In the genomic region with DNA sequence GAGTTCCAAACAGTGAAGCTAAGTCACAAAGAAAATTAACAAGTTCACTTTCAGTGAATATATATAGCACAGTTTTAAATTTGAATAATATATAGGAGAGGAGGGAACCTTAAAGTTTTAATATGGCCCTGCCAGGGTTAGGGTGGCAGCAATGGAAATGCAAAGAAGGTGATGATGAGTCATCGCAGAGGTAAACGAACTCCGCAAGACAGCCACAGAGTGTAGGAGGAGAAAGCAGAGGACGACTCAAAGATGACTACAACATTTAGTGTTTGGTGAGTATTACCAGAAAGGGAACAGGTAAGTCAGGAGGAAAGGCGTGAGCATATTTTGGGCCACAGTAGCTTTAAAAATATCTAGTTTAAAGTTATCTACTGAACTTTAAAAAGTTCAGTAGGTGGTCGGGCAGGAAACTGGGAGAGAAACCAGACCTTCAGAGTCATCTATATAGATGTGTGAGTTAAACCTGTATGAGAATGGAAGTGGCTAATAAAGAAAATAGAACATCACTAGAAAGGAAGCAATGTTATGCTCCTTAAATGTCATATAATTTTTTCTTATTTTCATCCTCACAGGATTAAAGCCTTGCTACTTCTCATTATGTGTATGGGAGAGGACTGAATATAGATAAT, we compare ENCODE assay signal across 12 cellular contexts.
DNase-seq lines count a peak whose midpoint lies in the region; ATAC-seq and TF ChIP-seq lines count a peak whose summit lies in the region.
"Had no signal": no experiment of that assay in that cellular context is flagged by ENCODE, and none has a peak within 500 bp of the region (broad histone marks: within the 10 kb centered on the region; RNA-seq: fewer than 3 reads in every experiment).

No MANE protein-coding gene starts in this region.

- no peak overlapping the region for H4K5ac ChIP-seq in IMR-90 (ENCODE audit: low read depth, low read length)

- H4K20me1 ChIP-seq in GM23338 (replicated peaks; ENCODE audit: insufficient read depth) (no peaks in the 10 kb centered on the region), IMR-90 (ENCODE audit: insufficient read depth, low read length) (no peaks in the 10 kb centered on the region), smooth muscle cell (ENCODE audit: low read depth) (no peaks in the 10 kb centered on the region)

- H3K4me2 ChIP-seq in GM23338, result no peak overlapping the region
- H3K4me2 ChIP-seq in IMR-90 (ENCODE audit: low read depth, low read length), result no peak overlapping the region
- H3K4me2 ChIP-seq in smooth muscle cell, result no peak overlapping the region

- no peak overlapping the region for H3K27ac ChIP-seq in GM23338 (ENCODE audit: low read depth)
- no peak overlapping the region for H3K27ac ChIP-seq in IMR-90 (ENCODE audit: insufficient read depth, low read length)
- H3K27ac ChIP-seq in smooth muscle cell (ENCODE audit: low read depth), result peak overlapping the region; percentile 40
- H3K27ac ChIP-seq: heart right ventricle, pancreas, SK-N-MC had no signal

- CTCF ChIA-PET in IMR-90 (lab: Yijun Ruan, JAX), result interaction anchor here (0.9 kb wide), 1 partner anchor 20 kb away, joined by 5 read pairs; no protein-coding TSS in a partner anchor

- H3K4ac ChIP-seq in IMR-90 (ENCODE audit: low read depth, low read length), result no peak overlapping the region

- H3K27ac Mint-ChIP-seq in GM23338, result peak overlapping the region; percentile 81; the same call in 1 of the 2 replicates

- H2AK9ac ChIP-seq in IMR-90 (replicated peaks; ENCODE audit: low read depth, low read length, poor library complexity), result no peak overlapping the region

- no peaks in the 10 kb centered on the region for H3K9me1 ChIP-seq in IMR-90 (ENCODE audit: insufficient read depth, low read length)

- intact Hi-C loops in IMR-90 (cut with micrococcal nuclease), result no loop called here

- H2AFZ ChIP-seq in GM23338, result no peak overlapping the region
- no peak overlapping the region for H2AFZ ChIP-seq in IMR-90 (replicated peaks; ENCODE audit: low read length, poor library complexity)
- no peak overlapping the region for H2AFZ ChIP-seq in smooth muscle cell (ENCODE audit: low read depth)

- H3K36me3 Mint-ChIP-seq in GM23338 (ENCODE audit: low read depth), result peaks cover 20% of the 10 kb centered on the region

- no peaks in the 10 kb centered on the region for H3K79me1 ChIP-seq in IMR-90 (ENCODE audit: low read depth in 1 of 2, low read length in 2 of 2)

- ATAC-seq in GM18907 (IDR thresholded peaks at IDR 0.05; ENCODE audit: unreplicated experiment), result peak; percentile 77
- ATAC-seq in GM23338, result peak; percentile 49; the same call in 2 of the 3 replicates
- no peak for ATAC-seq in IMR-90 (ENCODE audit: low read depth)
- no peak for ATAC-seq in omental fat pad (ENCODE audit: low FRiP score)
- ATAC-seq: heart right ventricle, pancreas had no signal

- H3K27me3 Mint-ChIP-seq in GM23338 (ENCODE audit: insufficient read depth, low read depth, poor library complexity), result peaks cover 9% of the 10 kb centered on the region

- H3K36me3 ChIP-seq in GM23338 (ENCODE audit: insufficient read depth) (no peaks in the 10 kb centered on the region; the same call in 1 of the 2 replicates), IMR-90 (ENCODE audit: control insufficient read depth, insufficient read depth, low read length) (no peaks in the 10 kb centered on the region), smooth muscle cell (ENCODE audit: low read depth) (no peaks in the 10 kb centered on the region)
- H3K36me3 ChIP-seq: pancreas had no signal

- no peak overlapping the region for H4K8ac ChIP-seq in IMR-90 (ENCODE audit: low read depth in 2 of 2, low read length in 2 of 2)

- H3K9ac ChIP-seq in IMR-90 (ENCODE audit: low read depth, low read length) (no peak overlapping the region), smooth muscle cell (ENCODE audit: low read depth) (no peak overlapping the region)

- H3K27me3 ChIP-seq in GM23338 (ENCODE audit: insufficient read depth) (no peaks in the 10 kb centered on the region), IMR-90 (ENCODE audit: control insufficient read depth, insufficient read depth, low read length) (no peaks in the 10 kb centered on the region), smooth muscle cell (ENCODE audit: low read depth) (no peaks in the 10 kb centered on the region)
- H3K27me3 ChIP-seq: heart right ventricle, pancreas had no signal

- no peak overlapping the region for H3K18ac ChIP-seq in IMR-90 (ENCODE audit: low read depth, low read length)

- in situ Hi-C loops in IMR-90 (cut with MboI; ENCODE audit: low sequenced_read_pairs), result no loop called here

- H3K9me2 ChIP-seq in GM23338 (ENCODE audit: insufficient read depth), result no peaks in the 10 kb centered on the region

- H3F3A ChIP-seq in GM23338 (replicated peaks; ENCODE audit: low read depth) (no peaks in the 10 kb centered on the region), smooth muscle cell (ENCODE audit: low read depth) (no peaks in the 10 kb centered on the region)

- H2BK20ac ChIP-seq in IMR-90 (ENCODE audit: low read depth, low read length), result no peak overlapping the region

- dilution Hi-C loops in IMR-90 (cut with HindIII; ENCODE audit: low sequenced_read_pairs, unreplicated experiment), result no loop called here

- H3K4me1 ChIP-seq in GM23338 (ENCODE audit: insufficient read depth) (peaks cover 3% of the 10 kb centered on the region; the same call in 1 of the 2 replicates), IMR-90 (ENCODE audit: control insufficient read depth, insufficient read depth, low read length) (no peaks in the 10 kb centered on the region; the same call in 1 of the 2 replicates), smooth muscle cell (ENCODE audit: low read depth) (no peaks in the 10 kb centered on the region)
- H3K4me1 ChIP-seq: heart right ventricle, pancreas had no signal

- peaks cover 21% of the 10 kb centered on the region for H3K9me3 Mint-ChIP-seq in GM23338

- H3K4me1 Mint-ChIP-seq in GM23338, result peaks cover 12% of the 10 kb centered on the region

- TF ChIP-seq POLR2A in IMR-90 (IDR thresholded peaks at IDR 0.05; ENCODE audit: low read depth, low read length), result no peak

- no peak overlapping the region for H3K4me3 Mint-ChIP-seq in GM23338

- no peaks in the 10 kb centered on the region for H3K9me3 ChIP-seq in IMR-90 (ENCODE audit: control insufficient read depth, insufficient read depth, low read length)
- no peaks in the 10 kb centered on the region for H3K9me3 ChIP-seq in smooth muscle cell (replicated peaks; ENCODE audit: low read depth)
- H3K9me3 ChIP-seq: heart right ventricle, pancreas had no signal

- no peak overlapping the region for H3K14ac ChIP-seq in IMR-90 (replicated peaks; ENCODE audit: low read depth, low read length)

- DNase-seq in GM23338 (ENCODE audit: low spot score) (no peak), IMR-90 (peak; percentile 6), smooth muscle cell (lab: John Stamatoyannopoulos, UW; ENCODE audit: unreplicated experiment) (no peak), nucleus accumbens (lab: John Stamatoyannopoulos, UW) (no peak), HuH-7.5 (ENCODE audit: low spot score) (no peak), omental fat pad (ENCODE audit: low spot score) (no peak), SHP77 treated with DMSO at 0.1 percent for 48 hours (lab: John Stamatoyannopoulos, UW) (no peak)
- DNase-seq: heart right ventricle, pancreas, substantia nigra had no signal

- POLR2A ChIA-PET in IMR-90 (lab: Charles Lee; ENCODE audit: unreplicated experiment), result no interaction called here

- BruUV-seq in IMR-90 (replicated peaks; lab: Mats Ljungman, UMichigan), result no TSS peak

- WGBS in IMR-90 (ENCODE audit: extremely low coverage in 2 of 2, insufficient read length in 1 of 2), 2 experiments, result no CpG with 5 or more reads among the region's 6 CpGs
- 57% methylated on average over 6 of the region's 6 CpGs for WGBS in smooth muscle cell (ENCODE audit: low lambda C conversion rate)

- no peak overlapping the region for H2BK15ac ChIP-seq in IMR-90 (ENCODE audit: low read depth, low read length)

- no peak overlapping the region for H3K56ac ChIP-seq in IMR-90 (ENCODE audit: extremely low read depth, insufficient read depth, low read length)

- H2BK120ac ChIP-seq in IMR-90 (ENCODE audit: low read depth, low read length), result no peak overlapping the region

- H3K4me3 ChIP-seq in GM23338 (no peak overlapping the region), IMR-90 (ENCODE audit: insufficient read depth, low read depth, low read length) (no peak overlapping the region), smooth muscle cell (no peak overlapping the region)
- H3K4me3 ChIP-seq: heart right ventricle, pancreas, SK-N-MC had no signal

- no peak for TF ChIP-seq RAD21 in IMR-90 (IDR thresholded peaks at IDR 0.05; ENCODE audit: low read length)

- no peak for TF ChIP-seq CTCF in GM23338 (conservative IDR thresholded peaks at IDR 0.05; ENCODE audit: low read depth in 2 of 2)
- no peak for TF ChIP-seq CTCF in IMR-90 (conservative IDR thresholded peaks at IDR 0.05; ENCODE audit: low read depth, low read length)
- TF ChIP-seq CTCF in smooth muscle cell (IDR thresholded peaks at IDR 0.05; ENCODE audit: borderline replicate concordance, insufficient read depth, poor library complexity, severe bottlenecking), result no peak
- no peak for TF ChIP-seq CTCF in omental fat pad (IDR thresholded peaks at IDR 0.05)

- H4K91ac ChIP-seq in IMR-90 (ENCODE audit: insufficient read depth, low read depth, low read length), result no peak overlapping the region

- no peak overlapping the region for H3K23ac ChIP-seq in IMR-90 (ENCODE audit: low read depth, low read length)

- no peaks in the 10 kb centered on the region for H3K79me2 ChIP-seq in GM23338 (replicated peaks; ENCODE audit: insufficient read depth)
- H3K79me2 ChIP-seq in smooth muscle cell (ENCODE audit: low read depth), result no peaks in the 10 kb centered on the region

- H2AK5ac ChIP-seq in IMR-90 (ENCODE audit: low read depth, low read length), result no peak overlapping the region

- no peak overlapping the region for H2BK5ac ChIP-seq in IMR-90 (ENCODE audit: low read depth, low read length, poor library complexity, severe bottlenecking)

TF ChIP-seq in IMR-90, 13 proteins besides CTCF, POLR2A, EP300 and RAD21:
- TF ChIP-seq RFX5 (IDR thresholded peaks at IDR 0.05; ENCODE audit: low read depth, low read length), result no peak
- 0 out of 2 replicates have a peak, but pooled peaks have one; percentile 31 for TF ChIP-seq FOS (IDR thresholded peaks at IDR 0.05; ENCODE audit: low read depth, low read length)

Comparison
In these comparisons a context has a peak if more than half of its experiments do, and no peak if none do; other contexts are left out.
1. ATAC-seq: peak in GM18907 (single experiment) and GM23338 (single experiment); none in IMR-90 (single experiment) and omental fat pad (single experiment).